12 cellular contexts compared by ENCODE assay signal in the genomic region with DNA sequence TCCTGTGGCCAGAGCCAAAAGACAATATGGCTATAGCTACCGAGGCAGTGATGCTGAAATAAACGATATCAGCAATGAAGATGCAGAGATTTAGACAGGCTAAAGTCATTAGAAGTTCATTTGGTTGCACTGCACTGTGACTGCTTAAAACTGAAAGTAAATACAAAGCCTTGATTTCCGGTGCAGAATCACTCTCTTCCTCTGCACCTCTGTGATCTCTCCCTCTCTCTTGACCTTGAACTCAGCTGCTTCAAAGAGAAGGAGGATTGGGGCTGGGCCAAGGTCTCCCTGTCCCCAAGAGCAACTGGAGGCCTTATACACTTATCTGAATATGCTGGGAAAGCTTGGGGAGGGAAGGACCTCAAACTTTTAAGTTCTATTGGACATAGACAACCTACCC. TPM values are rescaled to one million over a fixed set of nuclear protein-coding genes. Genes with fewer than 3 reads are reported as not detected.
DNase-seq lines count a peak whose midpoint lies in the region; ATAC-seq lines count a peak whose summit lies in the region.
"Had no signal": no experiment of that assay in that cellular context is flagged by ENCODE, and none has a peak within 500 bp of the region (broad histone marks: within the 10 kb centered on the region; RNA-seq: fewer than 3 reads in every experiment).

No MANE protein-coding gene starts in this region.

- intact Hi-C loops in activated naive CD4-positive, alpha-beta T cell treated with anti-CD3 and anti-CD28 coated beads for 36 hours (cut with micrococcal nuclease): no loop called here

- H3K4me1 Mint-ChIP-seq in activated naive CD4-positive, alpha-beta T cell treated with anti-CD3 and anti-CD28 coated beads for 36 hours (ENCODE audit: low read depth): peaks cover 21% of the 10 kb centered on the region
- H3K4me1 Mint-ChIP-seq in activated CD8-positive, alpha-beta T cell treated with anti-CD3 and anti-CD28 coated beads, Interleukin-2, amount 10 ng/mL, durations not matched to agents 7 days and 5 days (ENCODE audit: low read depth): peaks cover 11% of the 10 kb centered on the region

- peak overlapping the region; percentile 65 for H3K27ac Mint-ChIP-seq in activated naive CD4-positive, alpha-beta T cell treated with anti-CD3 and anti-CD28 coated beads for 36 hours
- H3K27ac Mint-ChIP-seq in activated CD8-positive, alpha-beta T cell treated with anti-CD3 and anti-CD28 coated beads, Interleukin-2, amount 10 ng/mL, durations not matched to agents 7 days and 5 days: peak overlapping the region; percentile 72
- H3K27ac Mint-ChIP-seq: activated T-helper 2 cell treated with anti-CD3 and anti-CD28 coated beads, Interferon-gamma antibody, Interleukin-2, Interleukin-4, amounts not matched to agents 10 μg/mL and 5 μg/mL and 100 μg/mL, durations not matched to agents 14 hours and 24 hours and 36 hours; progenitor cell of endocrine pancreas had no signal

- H3K27me3 Mint-ChIP-seq in activated naive CD4-positive, alpha-beta T cell treated with anti-CD3 and anti-CD28 coated beads for 36 hours (ENCODE audit: low read depth): no peaks in the 10 kb centered on the region
- no peaks in the 10 kb centered on the region for H3K27me3 Mint-ChIP-seq in activated CD8-positive, alpha-beta T cell treated with anti-CD3 and anti-CD28 coated beads, Interleukin-2, amount 10 ng/mL, durations not matched to agents 7 days and 5 days (ENCODE audit: low read depth)

- DNase-seq in activated naive CD4-positive, alpha-beta T cell treated with anti-CD3 and anti-CD28 coated beads for 36 hours: peak; percentile 45
- DNase-seq in activated naive CD4-positive, alpha-beta T cell (lab: John Stamatoyannopoulos, UW): no peak
- peak; percentile 30 for DNase-seq in activated CD8-positive, alpha-beta T cell treated with anti-CD3 and anti-CD28 coated beads, Interleukin-2, amount 10 ng/mL, durations not matched to agents 7 days and 5 days
- DNase-seq in stimulated activated naive CD8-positive, alpha-beta T cell treated with anti-CD3 and anti-CD28 coated beads, Interleukin-15, Interleukin-2, amounts not matched to agents 100 U/mL and 50 U/mL, for 24 hours: no peak
- no peak for DNase-seq in COR-L47 (lab: John Stamatoyannopoulos, UW)
- no peak for DNase-seq in DMS153 treated with DMSO at 0.1 percent for 48 hours (lab: John Stamatoyannopoulos, UW; ENCODE audit: unreplicated experiment)
- DNase-seq: NCI-H1694 had no signal

- POLR2A ChIA-PET in activated CD8-positive, alpha-beta T cell treated with anti-CD3 and anti-CD28 coated beads, Interleukin-2, amount 10 ng/mL, durations not matched to agents 7 days and 5 days (lab: Charles Lee): no interaction called here

- H3K9me3 Mint-ChIP-seq in activated naive CD4-positive, alpha-beta T cell treated with anti-CD3 and anti-CD28 coated beads for 36 hours: peaks cover 1% of the 10 kb centered on the region
- no peaks in the 10 kb centered on the region for H3K9me3 Mint-ChIP-seq in activated CD8-positive, alpha-beta T cell treated with anti-CD3 and anti-CD28 coated beads, Interleukin-2, amount 10 ng/mL, durations not matched to agents 7 days and 5 days (ENCODE audit: insufficient read depth)

- no peaks in the 10 kb centered on the region for H3K36me3 Mint-ChIP-seq in activated naive CD4-positive, alpha-beta T cell treated with anti-CD3 and anti-CD28 coated beads for 36 hours (ENCODE audit: low read depth)
- peaks cover 2% of the 10 kb centered on the region for H3K36me3 Mint-ChIP-seq in activated CD8-positive, alpha-beta T cell treated with anti-CD3 and anti-CD28 coated beads, Interleukin-2, amount 10 ng/mL, durations not matched to agents 7 days and 5 days (ENCODE audit: low read depth)

- peak overlapping the region; percentile 5 for H3K4me3 Mint-ChIP-seq in activated naive CD4-positive, alpha-beta T cell treated with anti-CD3 and anti-CD28 coated beads for 36 hours
- H3K4me3 Mint-ChIP-seq in activated CD8-positive, alpha-beta T cell treated with anti-CD3 and anti-CD28 coated beads, Interleukin-2, amount 10 ng/mL, durations not matched to agents 7 days and 5 days: no peak overlapping the region

- ATAC-seq in HG02981 (IDR thresholded peaks at IDR 0.05; ENCODE audit: unreplicated experiment) (peak; percentile 78), GM21360 (IDR thresholded peaks at IDR 0.05; ENCODE audit: unreplicated experiment) (no peak)
- peak; percentile 91 for ATAC-seq in activated CD8-positive, alpha-beta T cell treated with anti-CD3 and anti-CD28 coated beads, Interleukin-2, amount 10 ng/mL, durations not matched to agents 7 days and 5 days
- ATAC-seq in stimulated activated naive CD8-positive, alpha-beta T cell treated with anti-CD3 and anti-CD28 coated beads, Interleukin-15, Interleukin-2, amounts not matched to agents 100 U/mL and 50 U/mL, for 24 hours: peak; percentile 61

- CTCF ChIA-PET in activated naive CD4-positive, alpha-beta T cell treated with anti-CD3 and anti-CD28 coated beads for 36 hours (lab: Charles Lee): interaction anchor here (0.6 kb wide), 2 partner anchors 33 to 222 kb away, joined by 3 to 6 read pairs; no protein-coding TSS in a partner anchor
- CTCF ChIA-PET in activated CD8-positive, alpha-beta T cell treated with anti-CD3 and anti-CD28 coated beads, Interleukin-2, amount 10 ng/mL, durations not matched to agents 7 days and 5 days (lab: Charles Lee): no interaction called here

RNA-seq across cellular contexts. Expression of gene SPACA1, which starts 34.6 kb away (rescaled TPM):
- not detected for total RNA-seq in activated naive CD4-positive, alpha-beta T cell treated with anti-CD3 and anti-CD28 coated beads for 36 hours
- total RNA-seq in activated CD8-positive, alpha-beta T cell treated with anti-CD3 and anti-CD28 coated beads, Interleukin-2, amount 10 ng/mL, durations not matched to agents 7 days and 5 days: not detected
- total RNA-seq: activated T-helper 2 cell treated with anti-CD3 and anti-CD28 coated beads, Interferon-gamma antibody, Interleukin-2, Interleukin-4, amounts not matched to agents 10 μg/mL and 5 μg/mL and 100 μg/mL, durations not matched to agents 14 hours and 24 hours and 36 hours; progenitor cell of endocrine pancreas; SJSA1 had no signal

Comparison
In these comparisons a context has a peak if more than half of its experiments do, and no peak if none do; other contexts are left out.
1. DNase-seq: peak in activated naive CD4-positive, alpha-beta T cell treated with anti-CD3 and anti-CD28 coated beads for 36 hours (single experiment) and activated CD8-positive, alpha-beta T cell treated with anti-CD3 and anti-CD28 coated beads, Interleukin-2, amount 10 ng/mL, durations not matched to agents 7 days and 5 days (single experiment); none in activated naive CD4-positive, alpha-beta T cell (0 of 4), stimulated activated naive CD8-positive, alpha-beta T cell treated with anti-CD3 and anti-CD28 coated beads, Interleukin-15, Interleukin-2, amounts not matched to agents 100 U/mL and 50 U/mL, for 24 hours (single experiment), COR-L47 (single experiment) and DMS153 treated with DMSO at 0.1 percent for 48 hours (single experiment).